Comparison of ENCODE assay signal across 12 cellular contexts in genomic region chr1:177255411-177255810, GRCh38.
DNase-seq lines count a peak whose midpoint lies in the region; ATAC-seq and TF ChIP-seq lines count a peak whose summit lies in the region.
"Had no signal": no experiment of that assay in that cellular context is flagged by ENCODE, and none has a peak within 500 bp of the region (broad histone marks: within the 10 kb centered on the region; RNA-seq: fewer than 3 reads in every experiment).

No MANE protein-coding gene starts in this region.

- no peak for ATAC-seq in psoas muscle

- intact Hi-C loops in psoas muscle (cut with DNase I): loop anchor here (5.0 to 10.0 kb wide), 3 partner anchors 99 to 692 kb away; no protein-coding TSS in a partner anchor

- peaks cover 5% of the 10 kb centered on the region for H3K4me1 ChIP-seq in psoas muscle

- H3K4me3 ChIP-seq in epithelial cell of proximal tubule (ENCODE audit: low read depth, low read length): no peak overlapping the region
- no peak overlapping the region for H3K4me3 ChIP-seq in skeletal muscle cell (ENCODE audit: low read depth, low read length)
- no peak overlapping the region for H3K4me3 ChIP-seq in psoas muscle
- H3K4me3 ChIP-seq: pancreas had no signal

- no peak overlapping the region for H3K27ac ChIP-seq in psoas muscle
- H3K27ac ChIP-seq: pancreas, tibial artery had no signal

- no peaks in the 10 kb centered on the region for H3K36me3 ChIP-seq in psoas muscle (ENCODE audit: insufficient read depth in 1 of 2, low read depth in 1 of 2)
- H3K36me3 ChIP-seq: pancreas, tibial artery had no signal

- DNase-seq in NCI-H2029 (lab: John Stamatoyannopoulos, UW): peak; percentile 11
- no peak for DNase-seq in NCI-H2029 treated with DMSO at 0.1 percent for 48 hours (lab: John Stamatoyannopoulos, UW)
- DNase-seq in NCI-H510A treated with DMSO at 0.1 percent for 48 hours (lab: John Stamatoyannopoulos, UW): peak; percentile 50
- DNase-seq in epithelial cell of proximal tubule (ENCODE audit: low read depth): peak; percentile 93
- peak; percentile 29 for DNase-seq in skeletal muscle cell (ENCODE audit: low read depth)
- no peak for DNase-seq in activated CD4-positive, alpha-beta T cell treated with anti-CD3 and anti-CD28 coated beads, Interleukin-2, amount 50 U/mL, for 48 hours
- no peak for DNase-seq in stimulated activated naive CD4-positive, alpha-beta T cell (lab: John Stamatoyannopoulos, UW)
- DNase-seq in psoas muscle: no peak
- DNase-seq: 8988T; activated CD4-positive, alpha-beta T cell treated with anti-CD3 and anti-CD28 coated beads, Interleukin-2, amount 50 U/mL, for 4 hours had no signal

- TF ChIP-seq CTCF in epithelial cell of proximal tubule (conservative IDR thresholded peaks at IDR 0.05; ENCODE audit: low read depth, low read length) (no peak), psoas muscle (IDR thresholded peaks at IDR 0.05) (no peak)

- no peaks in the 10 kb centered on the region for H3K27me3 ChIP-seq in psoas muscle (ENCODE audit: insufficient read depth in 3 of 3, low read length in 2 of 3)
- H3K27me3 ChIP-seq: pancreas, tibial artery had no signal

- H3K9me3 ChIP-seq in psoas muscle: no peaks in the 10 kb centered on the region
- H3K9me3 ChIP-seq: pancreas, tibial artery had no signal

- 85 to 88% (median 88%) methylated on average over 1 of the region's 1 CpG for WGBS in psoas muscle, 3 donors

Comparison
In these comparisons a context has a peak if more than half of its experiments do, and no peak if none do; other contexts are left out.
1. DNase-seq: peak in NCI-H2029 (single experiment), NCI-H510A treated with DMSO at 0.1 percent for 48 hours (single experiment), epithelial cell of proximal tubule (single experiment) and skeletal muscle cell (single experiment); none in NCI-H2029 treated with DMSO at 0.1 percent for 48 hours (single experiment), activated CD4-positive, alpha-beta T cell treated with anti-CD3 and anti-CD28 coated beads, Interleukin-2, amount 50 U/mL, for 48 hours (0 of 2), stimulated activated naive CD4-positive, alpha-beta T cell (0 of 6) and psoas muscle (0 of 2).